In the genomic region with DNA sequence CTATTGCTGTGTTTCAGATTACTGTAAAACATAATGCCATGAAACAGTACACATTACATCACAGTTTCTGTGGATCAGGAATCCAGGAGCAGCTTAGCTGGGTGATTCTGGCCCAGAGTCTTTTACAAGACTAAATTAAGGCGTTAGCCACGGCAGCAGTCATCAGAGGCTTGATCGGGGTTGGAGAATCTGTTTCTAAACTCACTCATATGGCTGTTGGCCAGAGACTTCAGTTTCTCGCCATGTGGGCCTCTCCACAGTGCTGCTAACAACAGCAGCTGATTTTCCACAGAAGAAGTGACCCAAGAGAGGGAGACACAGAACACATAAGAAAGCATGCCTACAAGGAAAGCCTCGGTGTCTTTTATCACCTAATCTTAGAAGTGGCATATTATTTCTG, we compare ENCODE assay signal across 24 cellular contexts.
DNase-seq lines count a peak whose midpoint lies in the region; ATAC-seq and TF ChIP-seq lines count a peak whose summit lies in the region.
"Had no signal": no experiment of that assay in that cellular context is flagged by ENCODE, and none has a peak within 500 bp of the region (broad histone marks: within the 10 kb centered on the region; RNA-seq: fewer than 3 reads in every experiment).

No MANE protein-coding gene starts in this region.

- TF ChIP-seq CTCF in heart left ventricle (IDR thresholded peaks at IDR 0.05) (no peak), left ventricle myocardium inferior (IDR thresholded peaks at IDR 0.05; ENCODE audit: borderline replicate concordance) (no peak), smooth muscle cell (IDR thresholded peaks at IDR 0.05; ENCODE audit: borderline replicate concordance, insufficient read depth, poor library complexity, severe bottlenecking) (no peak)

- no peaks in the 10 kb centered on the region for H4K20me1 ChIP-seq in smooth muscle cell (ENCODE audit: low read depth)

- WGBS in heart left ventricle, 4 donors: 34 to 39% (median 36%) methylated on average over 5 of the region's 5 CpGs
- 14% methylated on average over 5 of the region's 5 CpGs for WGBS in smooth muscle cell (ENCODE audit: low lambda C conversion rate)

- H3K4me1 ChIP-seq in heart left ventricle (peaks cover 0 to 34% (median 8%) of the 10 kb centered on the region in 12 donors), left ventricle myocardium inferior (peaks cover 44% of the 10 kb centered on the region), smooth muscle cell (ENCODE audit: low read depth) (no peaks in the 10 kb centered on the region)
- H3K4me1 ChIP-seq: A549 had no signal

- H3F3A ChIP-seq in smooth muscle cell (ENCODE audit: low read depth): no peaks in the 10 kb centered on the region

- peak overlapping the region; percentile 4 for H3K4me2 ChIP-seq in smooth muscle cell
- H3K4me2 ChIP-seq: A549 had no signal

- no peaks in the 10 kb centered on the region for H3K27me3 ChIP-seq in heart left ventricle
- H3K27me3 ChIP-seq in left ventricle myocardium inferior (ENCODE audit: low read depth): no peaks in the 10 kb centered on the region
- H3K27me3 ChIP-seq in smooth muscle cell (ENCODE audit: low read depth): no peaks in the 10 kb centered on the region

- peak; percentile 44 to 64 (median 58) for ATAC-seq in heart left ventricle
- peak; percentile 67 for ATAC-seq in left ventricle myocardium superior
- ATAC-seq in activated CD8-positive, alpha-beta T cell treated with anti-CD3 and anti-CD28 coated beads, Interleukin-2, amount 10 ng/mL, durations not matched to agents 7 days and 5 days: no peak
- ATAC-seq: A549, natural killer cell had no signal

- H3K36me3 Mint-ChIP-seq in activated CD8-positive, alpha-beta T cell treated with anti-CD3 and anti-CD28 coated beads, Interleukin-2, amount 10 ng/mL, durations not matched to agents 7 days and 5 days (ENCODE audit: low read depth): no peaks in the 10 kb centered on the region
- H3K36me3 Mint-ChIP-seq: activated naive CD4-positive, alpha-beta T cell treated with anti-CD3 and anti-CD28 coated beads, Interleukin-2, amount 50 U/mL, for 24 hours; natural killer cell; type B pancreatic cell had no signal

- no peaks in the 10 kb centered on the region for H3K4me1 Mint-ChIP-seq in activated CD8-positive, alpha-beta T cell treated with anti-CD3 and anti-CD28 coated beads, Interleukin-2, amount 10 ng/mL, durations not matched to agents 7 days and 5 days (ENCODE audit: low read depth)
- H3K4me1 Mint-ChIP-seq: activated naive CD4-positive, alpha-beta T cell treated with anti-CD3 and anti-CD28 coated beads, Interleukin-2, amount 50 U/mL, for 24 hours; natural killer cell had no signal

- no peaks in the 10 kb centered on the region for H3K79me2 ChIP-seq in smooth muscle cell (ENCODE audit: low read depth)

- no peaks in the 10 kb centered on the region for H3K9me3 Mint-ChIP-seq in activated CD8-positive, alpha-beta T cell treated with anti-CD3 and anti-CD28 coated beads, Interleukin-2, amount 10 ng/mL, durations not matched to agents 7 days and 5 days (ENCODE audit: insufficient read depth)
- H3K9me3 Mint-ChIP-seq: activated T-helper 1 cell treated with anti-CD3 and anti-CD28 coated beads, Interleukin-12 subunit alpha, Interleukin-12 subunit beta, Interleukin-2, Interleukin-4 antibody, amounts not matched to agents 30 ng/mL and 10 ng/mL and 1 ng/mL, durations not matched to agents 14 hours and 24 hours and 36 hours; type B pancreatic cell had no signal

- H3K27ac Mint-ChIP-seq in activated CD8-positive, alpha-beta T cell treated with anti-CD3 and anti-CD28 coated beads, Interleukin-2, amount 10 ng/mL, durations not matched to agents 7 days and 5 days: no peak overlapping the region
- H3K27ac Mint-ChIP-seq: activated naive CD4-positive, alpha-beta T cell treated with anti-CD3 and anti-CD28 coated beads, Interleukin-2, amount 50 U/mL, for 24 hours; activated T-helper 1 cell treated with anti-CD3 and anti-CD28 coated beads, Interleukin-12 subunit alpha, Interleukin-12 subunit beta, Interleukin-2, Interleukin-4 antibody, amounts not matched to agents 30 ng/mL and 10 ng/mL and 1 ng/mL, durations not matched to agents 14 hours and 24 hours and 36 hours; natural killer cell; type B pancreatic cell had no signal

- TF ChIP-seq POLR2A in heart left ventricle (IDR thresholded peaks at IDR 0.05): no peak

- H2AFZ ChIP-seq in smooth muscle cell (ENCODE audit: low read depth): no peak overlapping the region

- H3K27me3 Mint-ChIP-seq in activated CD8-positive, alpha-beta T cell treated with anti-CD3 and anti-CD28 coated beads, Interleukin-2, amount 10 ng/mL, durations not matched to agents 7 days and 5 days (ENCODE audit: low read depth): peaks cover 3% of the 10 kb centered on the region
- H3K27me3 Mint-ChIP-seq: activated naive CD4-positive, alpha-beta T cell treated with anti-CD3 and anti-CD28 coated beads, Interleukin-2, amount 50 U/mL, for 24 hours; type B pancreatic cell had no signal

- H3K9me3 ChIP-seq in heart left ventricle (peaks cover 0 to 8% (median 0%) of the 10 kb centered on the region in 12 donors), left ventricle myocardium inferior (replicated peaks) (peaks cover 11% of the 10 kb centered on the region), smooth muscle cell (replicated peaks; ENCODE audit: low read depth) (no peaks in the 10 kb centered on the region)
- H3K9me3 ChIP-seq: A549 had no signal

- H3K36me3 ChIP-seq in heart left ventricle: peaks cover 0 to 11% (median 0%) of the 10 kb centered on the region in 9 donors
- peaks cover 3% of the 10 kb centered on the region for H3K36me3 ChIP-seq in left ventricle myocardium inferior
- H3K36me3 ChIP-seq in smooth muscle cell (ENCODE audit: low read depth): no peaks in the 10 kb centered on the region

- intact Hi-C loops in heart left ventricle (cut with DNase I) (no loop called here), left ventricle myocardium inferior (cut with micrococcal nuclease) (no loop called here), left ventricle myocardium superior (cut with micrococcal nuclease) (no loop called here)

- H3K4me3 ChIP-seq in heart left ventricle (no peak overlapping the region), left ventricle myocardium inferior (no peak overlapping the region), smooth muscle cell (no peak overlapping the region)
- H3K4me3 ChIP-seq: A549 had no signal

- DNase-seq in heart left ventricle (peak in 2 of 5 donors; percentile 18 to 24), left ventricle myocardium inferior (no peak), epithelial cell of prostate (ENCODE audit: low read depth, low spot score) (peak; percentile 10), left ventricle myocardium superior (no peak), smooth muscle cell (lab: John Stamatoyannopoulos, UW; ENCODE audit: unreplicated experiment) (peak; percentile 2), mesenteric fat pad (ENCODE audit: low spot score) (no peak)
- no peak for DNase-seq in NK-92 treated with Interleukin-12 subunit alpha and Interleukin-12 subunit beta, amount 100 ng/mL, for 24 hours (lab: John Stamatoyannopoulos, UW)
- DNase-seq in activated CD8-positive, alpha-beta T cell treated with anti-CD3 and anti-CD28 coated beads, Interleukin-2, amount 10 ng/mL, durations not matched to agents 7 days and 5 days: no peak
- DNase-seq: activated CD4-positive, alpha-beta T cell treated with anti-CD3 and anti-CD28 coated beads, Interleukin-2, amount 50 U/mL, for 4 hours; activated CD8-positive, alpha-beta memory T cell treated with anti-CD3 and anti-CD28 coated beads, Interleukin-2, amount 50 U/mL, for 4 hours; dermis blood vessel endothelial cell; GOT3; midbrain; natural killer cell; NCI-H1930; NCI-H2227 treated with DMSO at 0.1 percent for 48 hours; NCI-H748 treated with DMSO at 0.1 percent for 48 hours; occipital lobe; stimulated activated CD4-positive, alpha-beta T cell treated with anti-CD3 and anti-CD28 coated beads, Interleukin-12 subunit alpha, Interleukin-12 subunit beta, amount 100 ng/mL, for 4 hours; stimulated activated CD4-positive, alpha-beta T cell treated with anti-CD3 and anti-CD28 coated beads, Interleukin-4, amount 100 ng/mL, for 1 hour had no signal

- H3K27ac ChIP-seq in heart left ventricle: no peak overlapping the region
- no peak overlapping the region for H3K27ac ChIP-seq in left ventricle myocardium inferior (replicated peaks)
- H3K27ac ChIP-seq in epithelial cell of prostate: no peak overlapping the region
- peak overlapping the region; percentile 27 for H3K27ac ChIP-seq in smooth muscle cell (ENCODE audit: low read depth)
- H3K27ac ChIP-seq: A549 had no signal

- no peak overlapping the region for H3K9ac ChIP-seq in smooth muscle cell (ENCODE audit: low read depth)

- no peak overlapping the region for H3K4me3 Mint-ChIP-seq in activated CD8-positive, alpha-beta T cell treated with anti-CD3 and anti-CD28 coated beads, Interleukin-2, amount 10 ng/mL, durations not matched to agents 7 days and 5 days
- H3K4me3 Mint-ChIP-seq: activated naive CD4-positive, alpha-beta T cell treated with anti-CD3 and anti-CD28 coated beads, Interleukin-2, amount 50 U/mL, for 24 hours; activated T-helper 1 cell treated with anti-CD3 and anti-CD28 coated beads, Interleukin-12 subunit alpha, Interleukin-12 subunit beta, Interleukin-2, Interleukin-4 antibody, amounts not matched to agents 30 ng/mL and 10 ng/mL and 1 ng/mL, durations not matched to agents 14 hours and 24 hours and 36 hours; natural killer cell; type B pancreatic cell had no signal

- POLR2A ChIA-PET in activated CD8-positive, alpha-beta T cell treated with anti-CD3 and anti-CD28 coated beads, Interleukin-2, amount 10 ng/mL, durations not matched to agents 7 days and 5 days (lab: Charles Lee): no interaction called here

- CTCF ChIA-PET in activated CD8-positive, alpha-beta T cell treated with anti-CD3 and anti-CD28 coated beads, Interleukin-2, amount 10 ng/mL, durations not matched to agents 7 days and 5 days (lab: Charles Lee): no interaction called here

Comparison
In these comparisons a context has a peak if more than half of its experiments do, and no peak if none do; other contexts are left out.
1. DNase-seq: peak in epithelial cell of prostate (single experiment) and smooth muscle cell (single experiment); none in left ventricle myocardium inferior (single experiment), left ventricle myocardium superior (single experiment), NK-92 treated with Interleukin-12 subunit alpha and Interleukin-12 subunit beta, amount 100 ng/mL, for 24 hours (single experiment), activated CD8-positive, alpha-beta T cell treated with anti-CD3 and anti-CD28 coated beads, Interleukin-2, amount 10 ng/mL, durations not matched to agents 7 days and 5 days (single experiment) and mesenteric fat pad (single experiment).